In the genomic region with DNA sequence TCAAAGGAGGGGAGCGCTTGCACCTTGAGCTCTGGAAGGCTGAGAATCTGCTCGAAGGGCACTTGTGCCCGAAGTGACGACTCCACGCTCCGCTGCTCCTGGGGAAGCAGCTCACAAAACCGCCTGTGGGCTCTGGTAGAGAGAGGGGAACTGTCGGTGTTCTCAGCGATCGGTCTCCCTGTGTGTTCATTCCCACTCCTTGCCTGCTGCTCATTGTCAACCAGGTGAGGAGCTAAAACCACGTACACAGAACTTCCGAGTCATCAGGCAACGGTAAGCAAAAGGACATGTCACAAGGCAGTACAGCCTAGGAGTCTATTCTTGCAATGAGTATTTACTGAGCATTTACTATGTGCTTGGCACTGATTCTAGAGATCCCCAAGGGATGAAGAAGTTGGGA, we compare ENCODE assay signal across 9 cellular contexts. TPM values are rescaled to one million over a fixed set of nuclear protein-coding genes. Genes with fewer than 3 reads are reported as not detected.
DNase-seq lines count a peak whose midpoint lies in the region; ATAC-seq and TF ChIP-seq lines count a peak whose summit lies in the region.
"Had no signal": no experiment of that assay in that cellular context is flagged by ENCODE, and none has a peak within 500 bp of the region (broad histone marks: within the 10 kb centered on the region; RNA-seq: fewer than 3 reads in every experiment).

No MANE protein-coding gene starts in this region.

- POLR2A ChIA-PET in CD8-positive, alpha-beta memory T cell (lab: Charles Lee) = interaction anchor here (0.5 to 5.0 kb wide), 3 partner anchors 31 to 130 kb away, joined by 4 to 39 read pairs (median 11); a partner anchor contains a TSS

- peak overlapping the region; percentile 74 for H3K4me3 ChIP-seq in CD8-positive, alpha-beta memory T cell (ENCODE audit: low read length)
- peak overlapping the region; percentile 93 for H3K4me3 ChIP-seq in MG63
- peak overlapping the region in 1 of 3 donors; percentile 94 for H3K4me3 ChIP-seq in breast epithelium

- H3K4me1 Mint-ChIP-seq in CD8-positive, alpha-beta memory T cell = peaks cover 54 to 60% (median 60%) of the 10 kb centered on the region in 3 donors
- H3K4me1 Mint-ChIP-seq in nephron progenitor cell = peaks cover 32% of the 10 kb centered on the region

- intact Hi-C loops in breast epithelium (cut with DNase I; ENCODE audit: low total_unique reads) (no loop called here), Right ventricle myocardium superior (cut with DNase I) (loop anchor here (5.0 kb wide), 1 partner anchor 130 kb away; a partner anchor contains a TSS), left cardiac atrium (cut with DNase I) (no loop called here)

- H3K9me3 ChIP-seq in CD8-positive, alpha-beta memory T cell (ENCODE audit: low read length) = no peaks in the 10 kb centered on the region
- H3K9me3 ChIP-seq in MG63 (no peaks in the 10 kb centered on the region), breast epithelium (no peaks in the 10 kb centered on the region)
- H3K9me3 ChIP-seq: SJSA1 had no signal

- no peaks in the 10 kb centered on the region for H3K27me3 ChIP-seq in CD8-positive, alpha-beta memory T cell (ENCODE audit: insufficient read depth, low read length, poor library complexity, severe bottlenecking)
- H3K27me3 ChIP-seq in MG63 (no peaks in the 10 kb centered on the region), breast epithelium (no peaks in the 10 kb centered on the region)
- H3K27me3 ChIP-seq: SJSA1 had no signal

- peaks cover 0 to 1% of the 10 kb centered on the region in 2 donors for H3K27me3 Mint-ChIP-seq in CD8-positive, alpha-beta memory T cell
- H3K27me3 Mint-ChIP-seq in nephron progenitor cell (ENCODE audit: low read depth, poor library complexity) = peaks cover 10% of the 10 kb centered on the region

- DNase-seq in CD8-positive, alpha-beta memory T cell = no peak
- no peak for DNase-seq in MG63
- no peak for DNase-seq in breast epithelium (ENCODE audit: low spot score in 2 of 2)
- DNase-seq in nephron progenitor cell = no peak
- DNase-seq in Right ventricle myocardium superior = no peak
- DNase-seq in inferior parietal cortex (ENCODE audit: extremely low spot score) = no peak
- no peak for DNase-seq in left cardiac atrium

- CTCF ChIA-PET in CD8-positive, alpha-beta memory T cell (lab: Charles Lee) = interaction anchor here (0.7 kb wide), 1 partner anchor 34 kb away, joined by 3 read pairs; no protein-coding TSS in a partner anchor

- peaks cover 51% of the 10 kb centered on the region for H3K4me1 ChIP-seq in CD8-positive, alpha-beta memory T cell (ENCODE audit: insufficient read depth, low read length)
- H3K4me1 ChIP-seq in breast epithelium = peaks cover 0 to 6% of the 10 kb centered on the region in 2 donors

- H3K27ac ChIP-seq in CD8-positive, alpha-beta memory T cell (ENCODE audit: low read depth, low read length) = peak overlapping the region; percentile 92
- H3K27ac ChIP-seq in breast epithelium = peak overlapping the region; percentile 86 to 96
- H3K27ac ChIP-seq: SJSA1 had no signal

- H3K36me3 ChIP-seq in CD8-positive, alpha-beta memory T cell (ENCODE audit: insufficient read depth, low read length) = peaks cover 30% of the 10 kb centered on the region
- H3K36me3 ChIP-seq in MG63 = peaks cover 45% of the 10 kb centered on the region
- H3K36me3 ChIP-seq in breast epithelium = no peaks in the 10 kb centered on the region

- ATAC-seq in Right ventricle myocardium superior (ENCODE audit: poor library complexity) = no peak
- no peak for ATAC-seq in GM21390 (IDR thresholded peaks at IDR 0.05; ENCODE audit: unreplicated experiment)
- no peak for ATAC-seq in left cardiac atrium

- H3K36me3 Mint-ChIP-seq in CD8-positive, alpha-beta memory T cell = peaks cover 8 to 58% (median 17%) of the 10 kb centered on the region in 3 donors
- peaks cover 28% of the 10 kb centered on the region for H3K36me3 Mint-ChIP-seq in nephron progenitor cell (ENCODE audit: low read depth)

- H3K9me3 Mint-ChIP-seq in CD8-positive, alpha-beta memory T cell = no peaks in the 10 kb centered on the region
- no peaks in the 10 kb centered on the region for H3K9me3 Mint-ChIP-seq in nephron progenitor cell

- H3K27ac Mint-ChIP-seq in CD8-positive, alpha-beta memory T cell = peak overlapping the region; percentile 96 to 100 (median 100)
- no peak overlapping the region for H3K27ac Mint-ChIP-seq in nephron progenitor cell

- peak overlapping the region; percentile 84 to 98 (median 91) for H3K4me3 Mint-ChIP-seq in CD8-positive, alpha-beta memory T cell
- H3K4me3 Mint-ChIP-seq in nephron progenitor cell = peak overlapping the region; percentile 81

- TF ChIP-seq CTCF in breast epithelium (IDR thresholded peaks at IDR 0.05) (no peak), nephron progenitor cell (IDR thresholded peaks at IDR 0.05) (no peak)

- no peak for TF ChIP-seq POLR2A in breast epithelium (IDR thresholded peaks at IDR 0.05)

RNA-seq across cellular contexts. Expression of a gene that starts 1.5 kb away (rescaled TPM):
- total RNA-seq in CD8-positive, alpha-beta memory T cell = 100 to 1,000 TPM; 162 to 166 TPM
- polyA plus RNA-seq in CD8-positive, alpha-beta memory T cell = 251 TPM
- 48.7 and 158 TPM in 2 replicates for total RNA-seq in MG63 (2014; rRNA removed; shearing (Covaris generic); ENCODE audit: low replicate concordance)
- total RNA-seq in breast epithelium (10 to 100 TPM; 30.2 to 61.3 (median 49.5) TPM), Right ventricle myocardium superior (71.6 TPM), left cardiac atrium (10 to 100 TPM; 53.2 to 55.0 TPM)

RNA-seq across cellular contexts. Expression of a gene that starts 1.8 kb away (rescaled TPM):
- total RNA-seq in CD8-positive, alpha-beta memory T cell = 10 to 100 TPM; 10.3 to 11.6 TPM
- polyA plus RNA-seq in CD8-positive, alpha-beta memory T cell = 0.85 TPM
- total RNA-seq in MG63 (2014; rRNA removed; shearing (Covaris generic); ENCODE audit: low replicate concordance) = 0.86 and 6.4 TPM in 2 replicates
- 1 to 10 TPM; 3.4 to 9.4 (median 7.5) TPM for total RNA-seq in breast epithelium
- 9.1 TPM for total RNA-seq in Right ventricle myocardium superior
- total RNA-seq in left cardiac atrium = 10 to 100 TPM in 1 of 2 donors, 1 to 10 TPM in 1; 9.4 to 11.9 TPM

RNA-seq across cellular contexts. Expression of a gene that starts 17.2 kb away (rescaled TPM):
- under 1 TPM in 1 of 2 experiments, not detected in 1; 0.80 TPM for total RNA-seq in CD8-positive, alpha-beta memory T cell
- 0.17 TPM for polyA plus RNA-seq in CD8-positive, alpha-beta memory T cell
- 0.07 TPM in 1 of 2 replicates, not detected in the other for total RNA-seq in MG63 (2014; rRNA removed; shearing (Covaris generic); ENCODE audit: low replicate concordance)
- total RNA-seq in breast epithelium (under 1 TPM in 1 of 3 donors, not detected in 2; 0.15 TPM), Right ventricle myocardium superior (not detected), left cardiac atrium (not detected)
- total RNA-seq: SJSA1 had no signal

RNA-seq across cellular contexts. Expression of a gene that starts 31.1 kb away (rescaled TPM):
- total RNA-seq in CD8-positive, alpha-beta memory T cell = 1 to 10 TPM; 6.9 to 8.8 TPM
- polyA plus RNA-seq in CD8-positive, alpha-beta memory T cell = 10.1 TPM
- total RNA-seq in MG63 (2014; rRNA removed; shearing (Covaris generic); ENCODE audit: low replicate concordance) = 3.7 and 19.0 TPM in 2 replicates
- total RNA-seq in breast epithelium (10 to 100 TPM in 2 of 3 donors, 1 to 10 TPM in 1; 6.6 to 72.8 (median 56.9) TPM), Right ventricle myocardium superior (24.6 TPM), left cardiac atrium (10 to 100 TPM; 26.2 to 41.2 TPM)

RNA-seq across cellular contexts. Expression of a gene that starts 33.3 kb away (rescaled TPM):
- total RNA-seq in CD8-positive, alpha-beta memory T cell = 10 to 100 TPM; 34.1 to 36.0 TPM
- polyA plus RNA-seq in CD8-positive, alpha-beta memory T cell = 45.8 TPM
- total RNA-seq in MG63 (2014; rRNA removed; shearing (Covaris generic); ENCODE audit: low replicate concordance) = 83.1 and 134 TPM in 2 replicates
- total RNA-seq in breast epithelium (10 to 100 TPM; 67.7 to 99.1 (median 87.2) TPM), Right ventricle myocardium superior (122 TPM), left cardiac atrium (100 to 1,000 TPM; 115 to 131 TPM)
